In the genomic region with DNA sequence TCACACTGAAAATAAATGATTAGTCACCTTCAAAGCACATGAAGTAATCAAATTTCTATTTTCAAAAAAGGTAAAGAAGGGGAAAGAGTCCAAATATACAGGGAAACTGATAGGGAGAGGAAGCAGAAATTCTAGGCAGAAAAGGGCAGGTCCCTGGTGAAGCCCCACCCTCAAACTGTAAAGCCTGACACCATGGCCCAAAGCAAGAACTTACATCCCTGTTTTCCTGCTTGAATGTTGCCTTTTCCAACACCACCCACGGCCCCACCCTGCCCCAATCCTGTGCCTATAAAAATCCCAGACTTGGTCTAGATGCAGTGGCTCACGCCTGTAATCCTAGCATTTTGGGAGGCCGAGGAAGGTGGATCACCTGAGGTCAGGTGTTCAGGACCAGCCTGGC, we compare ENCODE assay signal across 15 cellular contexts.
"Had no signal": no experiment of that assay in that cellular context is flagged by ENCODE, and none has a peak within 500 bp of the region (broad histone marks: within the 10 kb centered on the region; RNA-seq: fewer than 3 reads in every experiment).

No MANE protein-coding gene starts in this region.

- H3K4me1 ChIP-seq: ascending aorta, colonic mucosa, parathyroid adenoma, sigmoid colon, thyroid gland had no signal

- H3K36me3 ChIP-seq: ascending aorta, colonic mucosa, esophagus muscularis mucosa, sigmoid colon, thyroid gland had no signal

- H3K79me2 ChIP-seq: parathyroid adenoma had no signal

- DNase-seq: activated CD4-positive, alpha-beta T cell treated with anti-CD3 and anti-CD28 coated beads for 1 hour; activated CD4-positive, alpha-beta T cell treated with anti-CD3 and anti-CD28 coated beads, Interleukin-2, amount 50 U/mL, for 4 hours; activated naive CD4-positive, alpha-beta T cell treated with anti-CD3 and anti-CD28 coated beads, Interleukin-2, amount 10 ng/mL, durations not matched to agents 7 days and 5 days; colonic mucosa; effector CD4-positive, alpha-beta T cell; sigmoid colon; stimulated activated CD4-positive, alpha-beta T cell treated with anti-CD3 and anti-CD28 coated beads, Interleukin-2, amount 100 ng/mL, for 48 hours; stimulated activated naive B cell treated with anti-CD40 and anti-IgM and Interleukin-4, amounts not matched to agents 10 μg/mL and 1 μg/mL and 100 μg/mL, for 72 hours; T-helper 1 cell had no signal

- H3K27ac ChIP-seq: ascending aorta, colonic mucosa, esophagus muscularis mucosa, parathyroid adenoma, sigmoid colon, thyroid gland, VCaP had no signal

- H3K9ac ChIP-seq: parathyroid adenoma had no signal

- ATAC-seq: stimulated activated naive B cell treated with anti-CD40 and anti-IgM and Interleukin-4, amounts not matched to agents 10 μg/mL and 1 μg/mL and 100 μg/mL, for 72 hours had no signal

- H3K4me3 ChIP-seq: ascending aorta, colonic mucosa, esophagus muscularis mucosa, sigmoid colon, thyroid gland had no signal

- H3K9me3 ChIP-seq: ascending aorta, colonic mucosa, esophagus muscularis mucosa, sigmoid colon, thyroid gland had no signal

- H2AFZ ChIP-seq: parathyroid adenoma had no signal

- FAIRE-seq: urothelium cell line had no signal

- H3K27me3 ChIP-seq: ascending aorta, colonic mucosa, esophagus muscularis mucosa, sigmoid colon, thyroid gland had no signal
